ENCODE assay signal across 33 cellular contexts in genomic region chr10:94065787-94066186, GRCh38.
"Had no signal": no experiment of that assay in that cellular context is flagged by ENCODE, and none has a peak within 500 bp of the region (broad histone marks: within the 10 kb centered on the region; RNA-seq: fewer than 3 reads in every experiment).

No MANE protein-coding gene starts in this region.

- H3K27ac Mint-ChIP-seq: activated B cell treated with CpG ODN at 0.5 μM for 24 hours; activated CD4-positive, alpha-beta memory T cell treated with anti-CD3 and anti-CD28 coated beads for 36 hours; activated CD4-positive, alpha-beta T cell treated with anti-CD3 and anti-CD28 coated beads, Interleukin-2, amount 10 ng/mL, durations not matched to agents 24 days and 14 days; activated CD8-positive, alpha-beta T cell treated with anti-CD3 and anti-CD28 coated beads for 36 hours; activated naive CD4-positive, alpha-beta T cell treated with anti-CD3 and anti-CD28 coated beads, Interleukin-2, amount 10 ng/mL, durations not matched to agents 7 days and 5 days; activated naive CD4-positive, alpha-beta T cell treated with anti-CD3 and anti-CD28 coated beads, Interleukin-2, amount 50 U/mL, for 24 hours; activated naive CD8-positive, alpha-beta T cell; activated naive CD8-positive, alpha-beta T cell treated with anti-CD3 and anti-CD28 coated beads, Interleukin-2, amount 10 ng/mL, durations not matched to agents 7 days and 5 days; activated naive CD8-positive, alpha-beta T cell treated with anti-CD3 and anti-CD28 coated beads, Interleukin-2, amount 50 U/mL, for 24 hours; activated T-cell treated with anti-CD3 and anti-CD28 coated beads, Interleukin-2, amount 50 U/mL, for 24 hours; activated T-helper 2 cell treated with anti-CD3 and anti-CD28 coated beads, Interferon-gamma antibody, Interleukin-2, Interleukin-4, amounts not matched to agents 10 μg/mL and 5 μg/mL and 100 μg/mL, durations not matched to agents 14 hours and 24 hours and 36 hours; T-helper 1 cell treated with Interleukin-12 subunit alpha and Interleukin-12 subunit beta and Interleukin-4 antibody, amounts not matched to agents 30 μg/mL and 1 μg/mL, for 36 hours; T-helper 2 cell treated with Interferon-gamma antibody and Interleukin-4, amounts not matched to agents 5 μg/mL and 100 μg/mL, for 36 hours had no signal

- H3K4me1 Mint-ChIP-seq: activated B cell treated with CpG ODN at 0.5 μM for 24 hours; activated CD4-positive, alpha-beta T cell treated with anti-CD3 and anti-CD28 coated beads, Interleukin-2, amount 10 ng/mL, durations not matched to agents 24 days and 14 days; activated naive CD4-positive, alpha-beta T cell treated with anti-CD3 and anti-CD28 coated beads, Interleukin-2, amount 10 ng/mL, durations not matched to agents 7 days and 5 days; activated naive CD4-positive, alpha-beta T cell treated with anti-CD3 and anti-CD28 coated beads, Interleukin-2, amount 50 U/mL, for 24 hours; activated naive CD8-positive, alpha-beta T cell treated with anti-CD3 and anti-CD28 coated beads, Interleukin-2, amount 10 ng/mL, durations not matched to agents 7 days and 5 days; activated naive CD8-positive, alpha-beta T cell treated with anti-CD3 and anti-CD28 coated beads, Interleukin-2, amount 50 U/mL, for 24 hours; central memory CD8-positive, alpha-beta T cell had no signal

- H3K4me1 ChIP-seq: ascending aorta had no signal

- ATAC-seq: activated CD8-positive, alpha-beta T cell treated with anti-CD3 and anti-CD28 coated beads for 36 hours; activated naive CD8-positive, alpha-beta T cell treated with anti-CD3 and anti-CD28 coated beads, Interleukin-2, amount 50 U/mL, for 24 hours had no signal

- H3K27ac ChIP-seq: ascending aorta, cardiac muscle cell had no signal

- DNase-seq: activated B cell treated with CpG ODN at 0.5 μM for 24 hours; activated CD4-positive, alpha-beta memory T cell treated with anti-CD3 and anti-CD28 coated beads for 36 hours; activated CD4-positive, alpha-beta T cell treated with anti-CD3 and anti-CD28 coated beads for 4 hours; activated CD4-positive, alpha-beta T cell treated with anti-CD3 and anti-CD28 coated beads, Interleukin-2, amount 10 ng/mL, durations not matched to agents 24 days and 14 days; activated CD4-positive, alpha-beta T cell treated with anti-CD3 and anti-CD28 coated beads, Interleukin-2, amount 50 U/mL, for 1 hour; activated CD4-positive, alpha-beta T cell treated with anti-CD3 and anti-CD28 coated beads, Interleukin-2, amount 50 U/mL, for 4 hours; activated CD4-positive, CD25-positive, alpha-beta regulatory T cell treated with anti-CD3 and anti-CD28 coated beads, Interleukin-2, amount 50 U/mL, for 72 hours; activated CD8-positive, alpha-beta memory T cell treated with anti-CD3 and anti-CD28 coated beads, Interleukin-2, amount 50 U/mL, for 4 hours; activated CD8-positive, alpha-beta T cell treated with anti-CD3 and anti-CD28 coated beads for 36 hours; activated effector memory CD4-positive, alpha-beta T cell treated with Interleukin-2 at 50 U/mL for 16 hours; activated gamma-delta T cell; activated naive CD4-positive, alpha-beta T cell treated with Interleukin-2 at 50 U/mL for 16 hours; activated naive CD8-positive, alpha-beta T cell treated with anti-CD3 and anti-CD28 coated beads, Interleukin-2, amount 10 ng/mL, durations not matched to agents 7 days and 5 days; activated naive CD8-positive, alpha-beta T cell treated with anti-CD3 and anti-CD28 coated beads, Interleukin-2, amount 50 U/mL, for 24 hours; activated T-cell treated with anti-CD3 and anti-CD28 coated beads, Interleukin-2, amount 50 U/mL, for 24 hours; activated T-cell treated with anti-CD3 and anti-CD28 coated beads, Interleukin-2, amount 50 U/mL, for 48 hours; amygdala; anterior cingulate cortex; caudate nucleus; cerebellar nuclear complex; T-helper 1 cell; T-helper 9 cell had no signal

- FAIRE-seq: bronchial epithelial cell had no signal

- H3K27me3 ChIP-seq: ascending aorta, cardiac muscle cell had no signal

- H3K36me3 Mint-ChIP-seq: activated CD4-positive, alpha-beta memory T cell treated with anti-CD3 and anti-CD28 coated beads for 36 hours; activated naive CD4-positive, alpha-beta T cell treated with anti-CD3 and anti-CD28 coated beads, Interleukin-2, amount 10 ng/mL, durations not matched to agents 7 days and 5 days; activated naive CD4-positive, alpha-beta T cell treated with anti-CD3 and anti-CD28 coated beads, Interleukin-2, amount 50 U/mL, for 24 hours; activated naive CD8-positive, alpha-beta T cell; activated naive CD8-positive, alpha-beta T cell treated with anti-CD3 and anti-CD28 coated beads, Interleukin-2, amount 10 ng/mL, durations not matched to agents 7 days and 5 days; brain had no signal

- H3K36me3 ChIP-seq: ascending aorta, cardiac muscle cell had no signal

- H3K9me3 Mint-ChIP-seq: activated B cell treated with CpG ODN at 0.5 μM for 24 hours; activated CD4-positive, alpha-beta memory T cell treated with anti-CD3 and anti-CD28 coated beads for 36 hours; activated CD4-positive, alpha-beta T cell treated with anti-CD3 and anti-CD28 coated beads, Interleukin-2, amount 10 ng/mL, durations not matched to agents 24 days and 14 days; activated CD8-positive, alpha-beta T cell treated with anti-CD3 and anti-CD28 coated beads for 36 hours; activated naive CD4-positive, alpha-beta T cell treated with anti-CD3 and anti-CD28 coated beads, Interleukin-2, amount 10 ng/mL, durations not matched to agents 7 days and 5 days; activated naive CD4-positive, alpha-beta T cell treated with anti-CD3 and anti-CD28 coated beads, Interleukin-2, amount 50 U/mL, for 24 hours; activated naive CD8-positive, alpha-beta T cell treated with anti-CD3 and anti-CD28 coated beads, Interleukin-2, amount 10 ng/mL, durations not matched to agents 7 days and 5 days; activated naive CD8-positive, alpha-beta T cell treated with anti-CD3 and anti-CD28 coated beads, Interleukin-2, amount 50 U/mL, for 24 hours; activated T-cell treated with anti-CD3 and anti-CD28 coated beads, Interleukin-2, amount 50 U/mL, for 24 hours; activated T-helper 2 cell treated with anti-CD3 and anti-CD28 coated beads, Interferon-gamma antibody, Interleukin-2, Interleukin-4, amounts not matched to agents 10 μg/mL and 5 μg/mL and 100 μg/mL, durations not matched to agents 14 hours and 24 hours and 36 hours; brain; T-helper 1 cell treated with Interleukin-12 subunit alpha and Interleukin-12 subunit beta and Interleukin-4 antibody, amounts not matched to agents 30 μg/mL and 1 μg/mL, for 36 hours; T-helper 2 cell treated with Interferon-gamma antibody and Interleukin-4, amounts not matched to agents 5 μg/mL and 100 μg/mL, for 36 hours had no signal

- H3K27me3 Mint-ChIP-seq: activated CD4-positive, alpha-beta T cell treated with anti-CD3 and anti-CD28 coated beads, Interleukin-2, amount 10 ng/mL, durations not matched to agents 24 days and 14 days; activated CD8-positive, alpha-beta T cell treated with anti-CD3 and anti-CD28 coated beads for 36 hours; activated naive CD4-positive, alpha-beta T cell treated with anti-CD3 and anti-CD28 coated beads, Interleukin-2, amount 10 ng/mL, durations not matched to agents 7 days and 5 days; activated naive CD8-positive, alpha-beta T cell treated with anti-CD3 and anti-CD28 coated beads, Interleukin-2, amount 50 U/mL, for 24 hours; activated T-cell treated with anti-CD3 and anti-CD28 coated beads, Interleukin-2, amount 50 U/mL, for 24 hours; central memory CD8-positive, alpha-beta T cell had no signal

- H3K9me3 ChIP-seq: ascending aorta had no signal

- H3K4me3 ChIP-seq: ascending aorta, cardiac muscle cell had no signal

- H3K4me3 Mint-ChIP-seq: activated B cell treated with CpG ODN at 0.5 μM for 24 hours; activated CD4-positive, alpha-beta memory T cell treated with anti-CD3 and anti-CD28 coated beads for 36 hours; activated CD4-positive, alpha-beta T cell treated with anti-CD3 and anti-CD28 coated beads, Interleukin-2, amount 10 ng/mL, durations not matched to agents 24 days and 14 days; activated CD8-positive, alpha-beta T cell treated with anti-CD3 and anti-CD28 coated beads for 36 hours; activated naive CD4-positive, alpha-beta T cell treated with anti-CD3 and anti-CD28 coated beads, Interleukin-2, amount 10 ng/mL, durations not matched to agents 7 days and 5 days; activated naive CD4-positive, alpha-beta T cell treated with anti-CD3 and anti-CD28 coated beads, Interleukin-2, amount 50 U/mL, for 24 hours; activated naive CD8-positive, alpha-beta T cell; activated naive CD8-positive, alpha-beta T cell treated with anti-CD3 and anti-CD28 coated beads, Interleukin-2, amount 10 ng/mL, durations not matched to agents 7 days and 5 days; activated naive CD8-positive, alpha-beta T cell treated with anti-CD3 and anti-CD28 coated beads, Interleukin-2, amount 50 U/mL, for 24 hours; activated T-cell treated with anti-CD3 and anti-CD28 coated beads, Interleukin-2, amount 50 U/mL, for 24 hours; central memory CD8-positive, alpha-beta T cell; T-helper 1 cell treated with Interleukin-12 subunit alpha and Interleukin-12 subunit beta and Interleukin-4 antibody, amounts not matched to agents 30 μg/mL and 1 μg/mL, for 36 hours; T-helper 2 cell treated with Interferon-gamma antibody and Interleukin-4, amounts not matched to agents 5 μg/mL and 100 μg/mL, for 36 hours had no signal
